1 cellular context compared by ENCODE assay signal in the genomic region with DNA sequence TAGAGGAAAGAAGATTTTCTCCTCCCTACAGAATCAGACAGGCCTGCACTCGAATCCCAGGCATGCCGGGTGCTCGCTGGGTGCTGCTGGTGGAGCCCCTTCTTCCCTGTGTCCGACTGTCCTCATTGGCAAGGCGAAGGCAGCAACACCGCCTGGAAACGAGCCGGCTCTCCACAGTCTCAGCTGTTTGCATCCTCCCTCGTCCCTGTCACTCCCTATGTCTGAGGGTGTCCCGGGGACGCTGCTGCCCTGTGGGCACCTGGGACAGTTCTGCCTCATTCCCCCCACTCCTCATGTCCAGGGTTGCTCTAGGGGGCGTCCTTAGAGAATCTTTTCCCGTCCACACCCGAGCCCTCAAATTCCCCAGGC.
TF ChIP-seq lines count a peak whose summit lies in the region.

No MANE protein-coding gene starts in this region.

TF ChIP-seq in SK-N-SH, 30 proteins besides CTCF, POLR2A, EP300 and RAD21 (continued from another document):
- TF ChIP-seq NFIC (IDR thresholded peaks at IDR 0.05; ENCODE audit: borderline replicate concordance) = no peak
